6 cellular contexts compared by ENCODE assay signal in genomic region chr4:43148481-43148880, GRCh38.
"Had no signal": no experiment of that assay in that cellular context is flagged by ENCODE, and none has a peak within 500 bp of the region (broad histone marks: within the 10 kb centered on the region; RNA-seq: fewer than 3 reads in every experiment).

No MANE protein-coding gene starts in this region.

- H3K4me1 ChIP-seq: HAP-1 had no signal

- H3K9me3 ChIP-seq: HAP-1 had no signal

- H3K27ac ChIP-seq: GM23248, HL-60 had no signal

- H3K4me3 ChIP-seq: GM23248, HAP-1 had no signal

- DNase-seq: GM23248, GOT3, H7, HFFc6 had no signal

- H3K36me3 ChIP-seq: HAP-1 had no signal
